Comparison of ENCODE assay signal across 1 cellular context in genomic region chr1:161738627-161739287, GRCh38.
TF ChIP-seq lines count a peak whose summit lies in the region.

No MANE protein-coding gene starts in this region.

TF ChIP-seq in K562, 482 proteins besides CTCF, POLR2A, EP300 and RAD21 (continued from another document and continues in another):
- TF ChIP-seq ZNF512 (tag; IDR thresholded peaks at IDR 0.05) (0 out of 2 replicates have a peak, but pooled peaks have one; percentile 27), ZNF830 (CRISPR knock-in tag; IDR thresholded peaks at IDR 0.05) (no peak), ZNF280A (IDR thresholded peaks at IDR 0.05; ENCODE audit: low read depth, partially characterized antibody) (no peak), HMGN3 (IDR thresholded peaks at IDR 0.05; ENCODE audit: borderline replicate concordance, extremely low read depth, insufficient read length, low read depth, low read length) (no peak), JUNB (CRISPR knock-in tag; conservative IDR thresholded peaks at IDR 0.05) (no peak), PURB (CRISPR knock-in tag; IDR thresholded peaks at IDR 0.05; ENCODE audit: low read depth) (no peak), TEAD2 (tag; IDR thresholded peaks at IDR 0.05) (no peak), MED1 (CRISPR knock-in tag; IDR thresholded peaks at IDR 0.05; ENCODE audit: borderline replicate concordance) (no peak), MCM3 (IDR thresholded peaks at IDR 0.05) (no peak), ZBTB8A (IDR thresholded peaks at IDR 0.05; ENCODE audit: partially characterized antibody) (no peak), ZNF398 (CRISPR knock-in tag; IDR thresholded peaks at IDR 0.05) (no peak), ZNF79 (CRISPR knock-in tag; IDR thresholded peaks at IDR 0.05; ENCODE audit: low read depth) (no peak), LARP7 (IDR thresholded peaks at IDR 0.05) (peak; percentile 72; the same call in 1 of the 2 replicates), ZNF75A (CRISPR knock-in tag; IDR thresholded peaks at IDR 0.05) (no peak), DNMT1 (IDR thresholded peaks at IDR 0.05) (no peak), RHOXF2B (CRISPR knock-in tag; conservative IDR thresholded peaks at IDR 0.05) (no peak), ZFP1 (CRISPR knock-in tag; IDR thresholded peaks at IDR 0.05) (no peak), ZNF232 (CRISPR knock-in tag; IDR thresholded peaks at IDR 0.05) (no peak), NR1H2 (CRISPR knock-in tag; IDR thresholded peaks at IDR 0.05) (no peak), LEF1 (IDR thresholded peaks at IDR 0.05) (0 out of 2 replicates have a peak, but pooled peaks have one; percentile 38), MTA3 (IDR thresholded peaks at IDR 0.05; ENCODE audit: borderline replicate concordance) (peak; percentile 63), ZNF507 (tag; conservative IDR thresholded peaks at IDR 0.05) (no peak), TBL1XR1 (IDR thresholded peaks at IDR 0.05; ENCODE audit: low read length in 2 of 2) (peak in 1 of 2 experiments; percentile 64; a peak in 2 of 4 replicates), RBM25 (IDR thresholded peaks at IDR 0.05; ENCODE audit: low read depth, low read length, severe bottlenecking) (peak; percentile 54), HLTF (IDR thresholded peaks at IDR 0.05) (peak; percentile 75; the same call in 1 of the 2 replicates), ZNF431 (CRISPR knock-in tag; IDR thresholded peaks at IDR 0.05) (no peak), ZNF717 (CRISPR knock-in tag; IDR thresholded peaks at IDR 0.05) (no peak), CREBBP (IDR thresholded peaks at IDR 0.05; ENCODE audit: low read depth, low read length) (no peak), RBM17 (IDR thresholded peaks at IDR 0.05; ENCODE audit: borderline replicate concordance, low read depth, low read length) (no peak), CSDE1 (IDR thresholded peaks at IDR 0.05) (no peak; a peak in 1 of 4 replicates), NKRF (IDR thresholded peaks at IDR 0.05; ENCODE audit: borderline replicate concordance) (peak; percentile 60; the same call in 1 of the 2 replicates), COPS2 (conservative IDR thresholded peaks at IDR 0.05) (no peak), TRIM24 (IDR thresholded peaks at IDR 0.05) (0 out of 4 replicates have a peak, but pooled peaks have one; percentile 26 to 46), MEF2D (tag; conservative IDR thresholded peaks at IDR 0.05; ENCODE audit: low read depth) (no peak), FOXO4 (CRISPR knock-in tag; IDR thresholded peaks at IDR 0.05) (no peak), DDX20 (tag; IDR thresholded peaks at IDR 0.05; ENCODE audit: low read depth) (no peak), ZNF12 (CRISPR knock-in tag; IDR thresholded peaks at IDR 0.05) (no peak), RREB1 (CRISPR knock-in tag; IDR thresholded peaks at IDR 0.05) (no peak), NFRKB (IDR thresholded peaks at IDR 0.05; ENCODE audit: low read depth) (peak; percentile 73), IRF2 (CRISPR knock-in tag; IDR thresholded peaks at IDR 0.05) (no peak), BDP1 (IDR thresholded peaks at IDR 0.05; ENCODE audit: insufficient read depth, insufficient read length) (no peak), MBD2 (IDR thresholded peaks at IDR 0.05; ENCODE audit: borderline replicate concordance, low read depth) (no peak), NR3C1 (CRISPR knock-in tag; IDR thresholded peaks at IDR 0.05) (no peak), ZMIZ1 (IDR thresholded peaks at IDR 0.05; ENCODE audit: low read depth in 2 of 2, low read length in 2 of 2) (0 out of 4 replicates have a peak, but pooled peaks of 1 of the 2 experiments have one; percentile 12), FOXJ2 (tag; IDR thresholded peaks at IDR 0.05) (peak; percentile 51; the same call in 1 of the 2 replicates), KLF10 (CRISPR knock-in tag; IDR thresholded peaks at IDR 0.05) (no peak), ETS2 (tag; IDR thresholded peaks at IDR 0.05; ENCODE audit: borderline replicate concordance, poor library complexity, severe bottlenecking) (no peak), TRIM25 (IDR thresholded peaks at IDR 0.05; ENCODE audit: borderline replicate concordance) (no peak)
